In the genomic region with DNA sequence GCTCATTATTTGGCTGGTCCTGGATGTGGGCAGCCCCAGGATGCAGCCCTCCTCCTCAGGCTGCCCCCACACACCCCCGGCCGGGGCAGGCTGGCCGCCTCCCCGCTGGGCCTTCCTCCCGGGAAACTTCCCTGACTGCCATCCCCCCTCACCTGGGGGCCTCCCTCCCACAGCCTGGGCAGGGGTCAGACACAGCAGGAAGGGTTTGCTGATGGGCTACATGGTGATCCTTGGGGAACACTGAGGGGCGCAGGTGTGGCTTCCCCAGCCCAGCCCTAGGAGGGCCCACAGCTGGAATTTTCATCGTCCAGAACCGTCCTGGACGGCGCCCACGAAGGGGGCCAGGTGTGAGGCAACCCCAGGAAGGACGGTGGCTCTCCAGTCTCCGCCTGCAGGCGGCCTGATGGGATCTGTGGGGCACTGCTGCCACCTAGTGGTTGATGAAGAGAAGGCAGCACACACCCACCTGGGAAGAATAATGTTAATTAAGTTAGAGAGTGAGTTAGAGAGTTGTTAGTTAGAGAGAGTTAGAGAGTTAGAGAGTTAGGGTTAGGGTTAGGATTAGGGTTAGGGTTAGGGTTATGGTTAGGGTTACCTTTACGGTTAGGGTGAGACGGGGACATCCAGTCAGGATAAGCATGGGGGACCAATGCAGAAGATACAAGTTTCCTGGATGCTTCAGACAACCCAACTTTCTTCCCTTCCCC, we compare ENCODE assay signal across 8 cellular contexts.
DNase-seq lines count a peak whose midpoint lies in the region; ATAC-seq lines count a peak whose summit lies in the region.

No MANE protein-coding gene starts in this region.

- H3K27me3 Mint-ChIP-seq in central memory CD8-positive, alpha-beta T cell = no peaks in the 10 kb centered on the region

- H3K4me1 Mint-ChIP-seq in central memory CD8-positive, alpha-beta T cell = peaks cover 9% of the 10 kb centered on the region

- H3K27ac Mint-ChIP-seq in central memory CD8-positive, alpha-beta T cell (ENCODE audit: low read depth) = no peak overlapping the region

- peaks cover 1% of the 10 kb centered on the region for H3K9me3 Mint-ChIP-seq in central memory CD8-positive, alpha-beta T cell

- intact Hi-C loops in Right ventricle myocardium inferior (cut with DNase I) (loop anchor here (1.0 to 10.0 kb wide), 3 partner anchors 291 to 1239 kb away; no protein-coding TSS in a partner anchor), cardiac septum (cut with DNase I) (loop anchor here (1.0 to 10.0 kb wide), 4 partner anchors 291 to 1231 kb away; no protein-coding TSS in a partner anchor), left colon (cut with DNase I, micrococcal nuclease) (loop anchor here (5.0 to 10.0 kb wide), 3 partner anchors 541 to 631 kb away; no protein-coding TSS in a partner anchor)

- DNase-seq in Right ventricle myocardium inferior (ENCODE audit: missing footprints) (no peak), cardiac septum (ENCODE audit: low spot score) (no peak), NCI-H2227 (lab: John Stamatoyannopoulos, UW; ENCODE audit: unreplicated experiment) (peak; percentile 71), left colon (peak; percentile 43 to 71), NCI-H226 (no peak)
- peak; percentile 72 to 80 for DNase-seq in activated CD4-positive, alpha-beta T cell treated with anti-CD3 and anti-CD28 coated beads for 4 hours
- DNase-seq in central memory CD8-positive, alpha-beta T cell (ENCODE audit: low spot score in 2 of 2) = peak; percentile 75 to 82
- DNase-seq in stimulated activated CD4-positive, alpha-beta T cell treated with anti-CD3 and anti-CD28 coated beads, Interleukin-4, amount 100 ng/mL, for 1 hour = peak; percentile 73

- ATAC-seq in Right ventricle myocardium inferior (peak; percentile 66), left colon (peak; percentile 87)
- ATAC-seq in central memory CD8-positive, alpha-beta T cell (replicated peaks; ENCODE audit: extremely low read depth, poor library complexity, severe bottlenecking) = peak; percentile 68

- no peak overlapping the region for H3K4me3 Mint-ChIP-seq in central memory CD8-positive, alpha-beta T cell

- peaks cover 1% of the 10 kb centered on the region for H3K36me3 Mint-ChIP-seq in central memory CD8-positive, alpha-beta T cell (ENCODE audit: insufficient read depth)

Comparison
In these comparisons a context has a peak if more than half of its experiments do, and no peak if none do; other contexts are left out.
1. DNase-seq: peak in NCI-H2227 (single experiment), activated CD4-positive, alpha-beta T cell treated with anti-CD3 and anti-CD28 coated beads for 4 hours (2 of 2), central memory CD8-positive, alpha-beta T cell (2 of 2), left colon (2 of 2) and stimulated activated CD4-positive, alpha-beta T cell treated with anti-CD3 and anti-CD28 coated beads, Interleukin-4, amount 100 ng/mL, for 1 hour (single experiment); none in Right ventricle myocardium inferior (single experiment), cardiac septum (single experiment) and NCI-H226 (single experiment).
2. Peak in every context shown above with its lines, with median percentiles within 50 percentile points of each other: ATAC-seq.